Comparison of ENCODE assay signal across 4 cellular contexts in genomic region chr3:32969088-32969389, GRCh38. TPM values are rescaled to one million over a fixed set of nuclear protein-coding genes. Genes with fewer than 3 reads are reported as not detected.
"Had no signal": no experiment of that assay in that cellular context is flagged by ENCODE, and none has a peak within 500 bp of the region (broad histone marks: within the 10 kb centered on the region; RNA-seq: fewer than 3 reads in every experiment).

No MANE protein-coding gene starts in this region.

RNA-seq across cellular contexts. Expression of gene CCR4, which starts 17.6 kb away (rescaled TPM):
- total RNA-seq: body of pancreas, chondrocyte, foreskin keratinocyte had no signal
- polyA plus RNA-seq: aorta, foreskin keratinocyte had no signal
